In genomic region chr16:84096447-84097005, GRCh38 we compare ENCODE assay signal across 1 cellular context.
TF ChIP-seq lines count a peak whose summit lies in the region.

No MANE protein-coding gene starts in this region.

TF ChIP-seq in HepG2, 621 proteins besides CTCF, POLR2A, EP300 and RAD21 (continued from another document and continues in another):
- TF ChIP-seq RNF219 (CRISPR knock-in tag; IDR thresholded peaks at IDR 0.05) (no peak), ZNF274 (CRISPR knock-in tag; IDR thresholded peaks at IDR 0.05) (no peak), RARG (CRISPR knock-in tag; IDR thresholded peaks at IDR 0.05; ENCODE audit: low read depth) (no peak), ZSCAN9 (CRISPR knock-in tag; IDR thresholded peaks at IDR 0.05; ENCODE audit: borderline replicate concordance) (peak; percentile 55; the same call in 1 of the 2 replicates), HDAC1 (CRISPR knock-in tag; IDR thresholded peaks at IDR 0.05) (peak; percentile 87), ZSCAN20 (CRISPR knock-in tag; IDR thresholded peaks at IDR 0.05; ENCODE audit: borderline replicate concordance) (no peak), ZBTB1 (CRISPR knock-in tag; IDR thresholded peaks at IDR 0.05; ENCODE audit: borderline replicate concordance) (no peak), MTERF4 (CRISPR knock-in tag; IDR thresholded peaks at IDR 0.05) (no peak), RXRB (CRISPR knock-in tag; IDR thresholded peaks at IDR 0.05; ENCODE audit: borderline replicate concordance) (peak; percentile 89), ZFP36L2 (CRISPR knock-in tag; IDR thresholded peaks at IDR 0.05) (no peak), SAFB2 (CRISPR knock-in tag; IDR thresholded peaks at IDR 0.05; ENCODE audit: borderline replicate concordance, low read depth) (no peak; the same call in 1 of the 2 replicates), ZNF510 (CRISPR knock-in tag; IDR thresholded peaks at IDR 0.05; ENCODE audit: low read depth) (no peak), TIGD3 (CRISPR knock-in tag; IDR thresholded peaks at IDR 0.05; ENCODE audit: borderline replicate concordance) (no peak), ZNF816 (CRISPR knock-in tag; IDR thresholded peaks at IDR 0.05; ENCODE audit: borderline replicate concordance) (no peak), MAFK (conservative IDR thresholded peaks at IDR 0.05 in 1 of 2, IDR thresholded peaks at IDR 0.05 in 1 of 2; ENCODE audit: low read length in 2 of 2) (no peak), USF2 (IDR thresholded peaks at IDR 0.05; ENCODE audit: low read depth, low read length) (no peak), USF2 (CRISPR knock-in tag; IDR thresholded peaks at IDR 0.05; ENCODE audit: borderline replicate concordance) (no peak), REST (IDR thresholded peaks at IDR 0.05; ENCODE audit: borderline replicate concordance in 1 of 2, low read depth in 1 of 2, low read length in 2 of 2) (no peak), ZBTB39 (CRISPR knock-in tag; IDR thresholded peaks at IDR 0.05) (no peak), ZNF773 (CRISPR knock-in tag; IDR thresholded peaks at IDR 0.05; ENCODE audit: borderline replicate concordance) (no peak), HIVEP1 (CRISPR knock-in tag; IDR thresholded peaks at IDR 0.05) (no peak), IKZF1 (IDR thresholded peaks at IDR 0.05) (no peak), MBNL3 (CRISPR knock-in tag; conservative IDR thresholded peaks at IDR 0.05) (no peak), ZNF512B (CRISPR knock-in tag; IDR thresholded peaks at IDR 0.05; ENCODE audit: borderline replicate concordance) (peak; percentile 66; the same call in 1 of the 2 replicates), PATZ1 (CRISPR knock-in tag; IDR thresholded peaks at IDR 0.05) (peak; percentile 55), ELF4 (CRISPR knock-in tag; IDR thresholded peaks at IDR 0.05; ENCODE audit: borderline replicate concordance) (no peak), GRHL1 (CRISPR knock-in tag; conservative IDR thresholded peaks at IDR 0.05) (no peak), ZNF574 (CRISPR knock-in tag; IDR thresholded peaks at IDR 0.05) (no peak), ZFYVE20 (CRISPR knock-in tag; IDR thresholded peaks at IDR 0.05; ENCODE audit: borderline replicate concordance, low read depth) (no peak)
